Comparison of ENCODE assay signal across 36 cellular contexts in genomic region chrX:1526565-1526964, GRCh38. TPM values are rescaled to one million over a fixed set of nuclear protein-coding genes. Genes with fewer than 3 reads are reported as not detected.
"Had no signal": no experiment of that assay in that cellular context is flagged by ENCODE, and none has a peak within 500 bp of the region (broad histone marks: within the 10 kb centered on the region; RNA-seq: fewer than 3 reads in every experiment).

No MANE protein-coding gene starts in this region.

- DNase-seq: activated B cell treated with CpG ODN at 0.5 μM for 24 hours; activated CD4-positive, alpha-beta T cell treated with anti-CD3 and anti-CD28 coated beads for 4 hours; activated CD4-positive, alpha-beta T cell treated with anti-CD3 and anti-CD28 coated beads, Interleukin-2, amount 10 ng/mL, durations not matched to agents 24 days and 14 days; activated CD4-positive, alpha-beta T cell treated with anti-CD3 and anti-CD28 coated beads, Interleukin-2, amount 50 U/mL, for 1 hour; activated CD4-positive, alpha-beta T cell treated with anti-CD3 and anti-CD28 coated beads, Interleukin-2, amount 50 U/mL, for 4 hours; activated CD4-positive, CD25-positive, alpha-beta regulatory T cell treated with anti-CD3 and anti-CD28 coated beads, Interleukin-2, amount 50 U/mL, for 72 hours; activated CD8-positive, alpha-beta memory T cell treated with anti-CD3 and anti-CD28 coated beads, Interleukin-2, amount 50 U/mL, for 4 hours; activated CD8-positive, alpha-beta T cell treated with anti-CD3 and anti-CD28 coated beads for 36 hours; activated effector memory CD4-positive, alpha-beta T cell treated with anti-CD3 and anti-CD28 coated beads, Interleukin-2, amount 50 U/mL, for 16 hours; activated gamma-delta T cell treated with Interleukin-2 at 50 U/mL for 16 hours; activated naive CD4-positive, alpha-beta T cell; activated naive CD4-positive, alpha-beta T cell treated with anti-CD3 and anti-CD28 coated beads for 36 hours; activated naive CD4-positive, alpha-beta T cell treated with anti-CD3 and anti-CD28 coated beads, Interleukin-2, amount 50 U/mL, for 16 hours; activated naive CD8-positive, alpha-beta T cell treated with anti-CD3 and anti-CD28 coated beads for 36 hours; activated T-cell treated with anti-CD3 and anti-CD28 coated beads for 4 hours; activated T-cell treated with anti-CD3 and anti-CD28 coated beads, Interleukin-2, amount 50 U/mL, for 1 hour; activated T-cell treated with anti-CD3 and anti-CD28 coated beads, Interleukin-2, amount 50 U/mL, for 4 hours; activated T-cell treated with anti-CD3 and anti-CD28 coated beads, Interleukin-2, amount 50 U/mL, for 72 hours; amniotic stem cell; aorta; body of pancreas; brain microvascular endothelial cell; central memory CD4-positive, alpha-beta T cell; T-helper 2 cell; T-helper 9 cell had no signal

- H3K27ac ChIP-seq: adrenal gland, body of pancreas, brain microvascular endothelial cell, breast epithelium, VCaP had no signal

- H3K27me3 ChIP-seq: adrenal gland, body of pancreas, brain microvascular endothelial cell had no signal

- H3K4me1 ChIP-seq: adrenal gland, body of pancreas, breast epithelium had no signal

- H3K36me3 ChIP-seq: adrenal gland, brain microvascular endothelial cell, breast epithelium had no signal

- H3K9me3 Mint-ChIP-seq: activated B cell treated with CpG ODN at 0.5 μM for 24 hours; activated CD4-positive, alpha-beta memory T cell treated with anti-CD3 and anti-CD28 coated beads for 36 hours; activated CD4-positive, alpha-beta T cell treated with anti-CD3 and anti-CD28 coated beads, Interleukin-2, amount 10 ng/mL, durations not matched to agents 24 days and 14 days; activated CD8-positive, alpha-beta T cell treated with anti-CD3 and anti-CD28 coated beads for 36 hours; activated naive CD4-positive, alpha-beta T cell treated with anti-CD3 and anti-CD28 coated beads for 36 hours; activated naive CD4-positive, alpha-beta T cell treated with anti-CD3 and anti-CD28 coated beads, Interleukin-2, amount 50 U/mL, for 72 hours; activated naive CD8-positive, alpha-beta T cell treated with anti-CD3 and anti-CD28 coated beads for 36 hours; activated T-cell treated with anti-CD3 and anti-CD28 coated beads, Interleukin-2, amount 50 U/mL, for 4 hours; activated T-cell treated with anti-CD3 and anti-CD28 coated beads, Interleukin-2, amount 50 U/mL, for 72 hours; activated T-helper 1 cell treated with anti-CD3 and anti-CD28 coated beads, Interleukin-12 subunit alpha, Interleukin-12 subunit beta, Interleukin-2, Interleukin-4 antibody, amounts not matched to agents 30 ng/mL and 10 ng/mL and 1 ng/mL, durations not matched to agents 14 hours and 24 hours and 36 hours; T-helper 1 cell treated with Interleukin-12 subunit alpha and Interleukin-12 subunit beta and Interleukin-4 antibody, amounts not matched to agents 30 μg/mL and 1 μg/mL, for 36 hours; T-helper 2 cell treated with Interferon-gamma antibody and Interleukin-4, amounts not matched to agents 5 μg/mL and 100 μg/mL, for 36 hours had no signal

- H3K4me3 Mint-ChIP-seq: activated B cell treated with CpG ODN at 0.5 μM for 24 hours; activated CD4-positive, alpha-beta memory T cell treated with anti-CD3 and anti-CD28 coated beads for 36 hours; activated CD4-positive, alpha-beta T cell treated with anti-CD3 and anti-CD28 coated beads, Interleukin-2, amount 10 ng/mL, durations not matched to agents 24 days and 14 days; activated CD8-positive, alpha-beta T cell treated with anti-CD3 and anti-CD28 coated beads for 36 hours; activated naive CD4-positive, alpha-beta T cell treated with anti-CD3 and anti-CD28 coated beads for 36 hours; activated naive CD8-positive, alpha-beta T cell treated with anti-CD3 and anti-CD28 coated beads for 36 hours; activated T-cell treated with anti-CD3 and anti-CD28 coated beads, Interleukin-2, amount 50 U/mL, for 4 hours; activated T-cell treated with anti-CD3 and anti-CD28 coated beads, Interleukin-2, amount 50 U/mL, for 72 hours; activated T-helper 1 cell treated with anti-CD3 and anti-CD28 coated beads, Interleukin-12 subunit alpha, Interleukin-12 subunit beta, Interleukin-2, Interleukin-4 antibody, amounts not matched to agents 30 ng/mL and 10 ng/mL and 1 ng/mL, durations not matched to agents 14 hours and 24 hours and 36 hours; activated T-helper 17 cell treated with anti-CD3 and anti-CD28 coated beads, Interleukin-2, amount 50 U/mL, for 72 hours; T-helper 1 cell treated with Interleukin-12 subunit alpha and Interleukin-12 subunit beta and Interleukin-4 antibody, amounts not matched to agents 30 μg/mL and 1 μg/mL, for 36 hours; T-helper 2 cell treated with Interferon-gamma antibody and Interleukin-4, amounts not matched to agents 5 μg/mL and 100 μg/mL, for 36 hours had no signal

- ATAC-seq: activated CD8-positive, alpha-beta T cell treated with anti-CD3 and anti-CD28 coated beads for 36 hours; activated naive CD4-positive, alpha-beta T cell treated with anti-CD3 and anti-CD28 coated beads, Interleukin-2, amount 50 U/mL, for 72 hours; activated T-cell treated with anti-CD3 and anti-CD28 coated beads, Interleukin-2, amount 50 U/mL, for 4 hours; activated T-cell treated with anti-CD3 and anti-CD28 coated beads, Interleukin-2, amount 50 U/mL, for 72 hours; activated T-helper 17 cell treated with anti-CD3 and anti-CD28 coated beads, Interleukin-2, amount 50 U/mL, for 72 hours; body of pancreas had no signal

- FAIRE-seq: astrocyte, TTC549 had no signal

- H3K36me3 Mint-ChIP-seq: activated naive CD4-positive, alpha-beta T cell treated with anti-CD3 and anti-CD28 coated beads, Interleukin-2, amount 50 U/mL, for 72 hours had no signal

- H3K27me3 Mint-ChIP-seq: activated B cell treated with CpG ODN at 0.5 μM for 24 hours; activated CD4-positive, alpha-beta memory T cell treated with anti-CD3 and anti-CD28 coated beads for 36 hours; activated CD4-positive, alpha-beta T cell treated with anti-CD3 and anti-CD28 coated beads, Interleukin-2, amount 10 ng/mL, durations not matched to agents 24 days and 14 days; activated CD8-positive, alpha-beta T cell treated with anti-CD3 and anti-CD28 coated beads for 36 hours; activated naive CD8-positive, alpha-beta T cell treated with anti-CD3 and anti-CD28 coated beads for 36 hours; activated T-helper 17 cell treated with anti-CD3 and anti-CD28 coated beads, Interleukin-2, amount 50 U/mL, for 72 hours had no signal

- H3K4me3 ChIP-seq: adrenal gland, body of pancreas, breast epithelium had no signal

- H3K27ac Mint-ChIP-seq: activated B cell treated with CpG ODN at 0.5 μM for 24 hours; activated CD4-positive, alpha-beta memory T cell treated with anti-CD3 and anti-CD28 coated beads for 36 hours; activated CD4-positive, alpha-beta T cell treated with anti-CD3 and anti-CD28 coated beads, Interleukin-2, amount 10 ng/mL, durations not matched to agents 24 days and 14 days; activated CD8-positive, alpha-beta T cell treated with anti-CD3 and anti-CD28 coated beads for 36 hours; activated naive CD4-positive, alpha-beta T cell treated with anti-CD3 and anti-CD28 coated beads for 36 hours; activated naive CD4-positive, alpha-beta T cell treated with anti-CD3 and anti-CD28 coated beads, Interleukin-2, amount 50 U/mL, for 72 hours; activated naive CD8-positive, alpha-beta T cell treated with anti-CD3 and anti-CD28 coated beads for 36 hours; activated T-cell treated with anti-CD3 and anti-CD28 coated beads, Interleukin-2, amount 50 U/mL, for 72 hours; activated T-helper 1 cell treated with anti-CD3 and anti-CD28 coated beads, Interleukin-12 subunit alpha, Interleukin-12 subunit beta, Interleukin-2, Interleukin-4 antibody, amounts not matched to agents 30 ng/mL and 10 ng/mL and 1 ng/mL, durations not matched to agents 14 hours and 24 hours and 36 hours; activated T-helper 17 cell treated with anti-CD3 and anti-CD28 coated beads, Interleukin-2, amount 50 U/mL, for 72 hours; T-helper 1 cell treated with Interleukin-12 subunit alpha and Interleukin-12 subunit beta and Interleukin-4 antibody, amounts not matched to agents 30 μg/mL and 1 μg/mL, for 36 hours; T-helper 2 cell treated with Interferon-gamma antibody and Interleukin-4, amounts not matched to agents 5 μg/mL and 100 μg/mL, for 36 hours had no signal

- H3K9me3 ChIP-seq: adrenal gland, body of pancreas had no signal

RNA-seq across cellular contexts. Expression of gene P2RY8, which starts 10.4 kb away (rescaled TPM):
- total RNA-seq: astrocyte had no signal
